Comparison of ENCODE assay signal across 22 cellular contexts in the genomic region with DNA sequence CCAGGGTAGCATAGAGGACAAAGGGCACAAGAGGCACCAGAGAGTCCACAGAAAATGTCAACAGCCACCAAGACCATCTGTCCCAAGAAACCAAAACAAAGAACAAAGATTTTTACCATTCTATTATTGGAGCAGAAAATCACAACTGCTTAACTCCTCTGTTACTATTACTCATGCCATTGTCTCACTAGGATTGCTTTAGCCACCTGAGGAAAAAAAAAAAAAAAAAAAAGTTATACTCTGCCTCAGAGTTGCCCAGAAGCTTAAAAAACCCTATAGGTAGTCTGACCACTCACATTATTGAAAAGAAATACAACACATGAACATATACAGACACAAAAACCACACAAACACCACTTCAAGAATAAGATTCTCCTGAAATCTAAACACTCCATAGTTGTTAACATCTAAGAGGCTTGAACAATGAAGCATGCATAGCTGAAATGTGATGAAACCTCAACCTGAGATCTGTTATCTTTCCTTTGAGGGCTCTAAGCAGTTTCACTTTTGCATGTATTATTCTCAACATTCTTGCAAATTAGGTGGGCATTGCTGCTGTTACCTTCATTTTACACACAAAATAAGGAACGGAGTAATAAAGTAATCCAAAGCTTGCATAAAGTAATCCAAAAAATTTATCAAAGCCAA.
DNase-seq lines count a peak whose midpoint lies in the region; ATAC-seq and TF ChIP-seq lines count a peak whose summit lies in the region.
"Had no signal": no experiment of that assay in that cellular context is flagged by ENCODE, and none has a peak within 500 bp of the region (broad histone marks: within the 10 kb centered on the region; RNA-seq: fewer than 3 reads in every experiment).

No MANE protein-coding gene starts in this region.

- peak; percentile 41 for ATAC-seq in activated CD4-positive, alpha-beta T cell treated with anti-CD3 and anti-CD28 coated beads for 36 hours
- ATAC-seq in CD8-positive, alpha-beta T cell: peak; percentile 77
- ATAC-seq in HG02588 (IDR thresholded peaks at IDR 0.05; ENCODE audit: unreplicated experiment): no peak
- ATAC-seq: HCT116, left colon had no signal

- no peak for TF ChIP-seq EP300 in sigmoid colon (IDR thresholded peaks at IDR 0.05)

- H3K36me3 Mint-ChIP-seq in activated CD4-positive, alpha-beta T cell treated with anti-CD3 and anti-CD28 coated beads for 36 hours (ENCODE audit: low read depth): no peaks in the 10 kb centered on the region
- no peaks in the 10 kb centered on the region for H3K36me3 Mint-ChIP-seq in CD8-positive, alpha-beta T cell
- H3K36me3 Mint-ChIP-seq in activated CD4-positive, alpha-beta memory T cell treated with anti-CD3 and anti-CD28 coated beads, Interleukin-2, amount 10 ng/mL, durations not matched to agents 7 days and 5 days (ENCODE audit: low read depth): no peaks in the 10 kb centered on the region
- H3K36me3 Mint-ChIP-seq in glutamatergic neuron (ENCODE audit: unreplicated experiment): peaks cover under 1% of the 10 kb centered on the region

- no peaks in the 10 kb centered on the region for H3K9me3 Mint-ChIP-seq in activated CD4-positive, alpha-beta T cell treated with anti-CD3 and anti-CD28 coated beads for 36 hours (ENCODE audit: low read depth)
- peaks cover 2% of the 10 kb centered on the region for H3K9me3 Mint-ChIP-seq in CD8-positive, alpha-beta T cell
- no peaks in the 10 kb centered on the region for H3K9me3 Mint-ChIP-seq in activated CD4-positive, alpha-beta memory T cell treated with anti-CD3 and anti-CD28 coated beads, Interleukin-2, amount 10 ng/mL, durations not matched to agents 7 days and 5 days
- no peaks in the 10 kb centered on the region for H3K9me3 Mint-ChIP-seq in glutamatergic neuron (ENCODE audit: unreplicated experiment)

- CTCF ChIA-PET in activated CD4-positive, alpha-beta T cell treated with anti-CD3 and anti-CD28 coated beads for 36 hours (lab: Charles Lee): no interaction called here
- CTCF ChIA-PET in CD8-positive, alpha-beta T cell (lab: Charles Lee): interaction anchor here (1.3 to 2.6 kb wide), 2 partner anchors 66 to 86 kb away, joined by 5 to 16 read pairs; a partner anchor contains a TSS
- CTCF ChIA-PET in activated CD4-positive, alpha-beta memory T cell treated with anti-CD3 and anti-CD28 coated beads, Interleukin-2, amount 10 ng/mL, durations not matched to agents 7 days and 5 days (lab: Charles Lee): no interaction called here

- H3K27ac ChIP-seq in CD8-positive, alpha-beta T cell (ENCODE audit: low read depth, low read length): no peak overlapping the region
- H3K27ac ChIP-seq in sigmoid colon: no peak overlapping the region
- H3K27ac ChIP-seq: BLaER1 treated with 17β-estradiol and CSF1 and Interleukin-3, amounts not matched to agents 10 nM and 100 nM; HL-60 had no signal

- WGBS in sigmoid colon, 2 donors: 70 to 83% methylated on average over 1 of the region's 1 CpG

- intact Hi-C loops in activated CD4-positive, alpha-beta T cell treated with anti-CD3 and anti-CD28 coated beads for 36 hours (cut with DNase I, micrococcal nuclease): loop anchor here in 1 of 2 experiments (5.0 kb wide), 1 partner anchor 83 kb away; a partner anchor contains a TSS
- intact Hi-C loops in CD8-positive, alpha-beta T cell (cut with DNase I, micrococcal nuclease): loop anchor here (5.0 to 10.0 kb wide), 3 partner anchors 64 to 963 kb away; a partner anchor contains a TSS
- intact Hi-C loops in sigmoid colon (cut with DNase I): loop anchor here (5.0 kb wide), 1 partner anchor 62 kb away; no protein-coding TSS in a partner anchor

- H3K27me3 ChIP-seq in CD8-positive, alpha-beta T cell (ENCODE audit: insufficient read depth, low read length): no peaks in the 10 kb centered on the region
- H3K27me3 ChIP-seq in sigmoid colon: no peaks in the 10 kb centered on the region
- H3K27me3 ChIP-seq: BLaER1 treated with 17β-estradiol and CSF1 and Interleukin-3, amounts not matched to agents 10 nM and 100 nM had no signal

- no peak overlapping the region for H3K4me3 Mint-ChIP-seq in activated CD4-positive, alpha-beta T cell treated with anti-CD3 and anti-CD28 coated beads for 36 hours
- H3K4me3 Mint-ChIP-seq in CD8-positive, alpha-beta T cell: peak overlapping the region; percentile 45
- no peak overlapping the region for H3K4me3 Mint-ChIP-seq in activated CD4-positive, alpha-beta memory T cell treated with anti-CD3 and anti-CD28 coated beads, Interleukin-2, amount 10 ng/mL, durations not matched to agents 7 days and 5 days
- no peak overlapping the region for H3K4me3 Mint-ChIP-seq in glutamatergic neuron (ENCODE audit: unreplicated experiment)
- H3K4me3 Mint-ChIP-seq: mesothelial cell of epicardium, neural crest cell had no signal

- no peak for DNase-seq in activated CD4-positive, alpha-beta T cell treated with anti-CD3 and anti-CD28 coated beads for 36 hours
- no peak for DNase-seq in activated CD4-positive, alpha-beta T cell treated with anti-CD3 and anti-CD28 coated beads, Interleukin-2, amount 50 U/mL, for 48 hours
- DNase-seq in CD8-positive, alpha-beta T cell: no peak
- DNase-seq in activated CD4-positive, alpha-beta memory T cell treated with anti-CD3 and anti-CD28 coated beads, Interleukin-2, amount 10 ng/mL, durations not matched to agents 7 days and 5 days: no peak
- DNase-seq in glutamatergic neuron (no peak), sigmoid colon (no peak)
- DNase-seq in stimulated activated CD4-positive, alpha-beta T cell treated with anti-CD3 and anti-CD28 coated beads, Interleukin-12 subunit alpha, Interleukin-12 subunit beta, amount 100 ng/mL, for 4 hours: no peak
- DNase-seq: activated CD4-positive, alpha-beta T cell treated with anti-CD3 and anti-CD28 coated beads for 1 hour; aorta; effector CD8-positive, alpha-beta T cell; IMR-90; left colon; NCI-H1694; RPMI8226; small intestine; stimulated activated CD4-positive, alpha-beta T cell treated with anti-CD3 and anti-CD28 coated beads, Interleukin-4, amount 100 ng/mL, for 24 hours had no signal

- POLR2A ChIA-PET in activated CD4-positive, alpha-beta T cell treated with anti-CD3 and anti-CD28 coated beads for 36 hours (lab: Charles Lee): interaction anchor here (0.7 kb wide), 1 partner anchor 13 kb away, joined by 5 read pairs; no protein-coding TSS in a partner anchor
- POLR2A ChIA-PET in CD8-positive, alpha-beta T cell (lab: Charles Lee): interaction anchor here (1.5 kb wide), 1 partner anchor 85 kb away, joined by 4 read pairs; a partner anchor contains a TSS
- POLR2A ChIA-PET in activated CD4-positive, alpha-beta memory T cell treated with anti-CD3 and anti-CD28 coated beads, Interleukin-2, amount 10 ng/mL, durations not matched to agents 7 days and 5 days (lab: Charles Lee): no interaction called here

- TF ChIP-seq CTCF in CD8-positive, alpha-beta T cell (IDR thresholded peaks at IDR 0.05): no peak
- no peak for TF ChIP-seq CTCF in glutamatergic neuron (IDR thresholded peaks at IDR 0.05; ENCODE audit: partially characterized antibody, unreplicated experiment)
- no peak for TF ChIP-seq CTCF in sigmoid colon (IDR thresholded peaks at IDR 0.05)

- peak overlapping the region; percentile 58 for H3K27ac Mint-ChIP-seq in activated CD4-positive, alpha-beta T cell treated with anti-CD3 and anti-CD28 coated beads for 36 hours
- peak overlapping the region; percentile 85 for H3K27ac Mint-ChIP-seq in CD8-positive, alpha-beta T cell
- H3K27ac Mint-ChIP-seq in activated CD4-positive, alpha-beta memory T cell treated with anti-CD3 and anti-CD28 coated beads, Interleukin-2, amount 10 ng/mL, durations not matched to agents 7 days and 5 days: peak overlapping the region; percentile 44
- H3K27ac Mint-ChIP-seq in glutamatergic neuron (ENCODE audit: unreplicated experiment): peak overlapping the region; percentile 36
- H3K27ac Mint-ChIP-seq: mesothelial cell of epicardium had no signal

- TF ChIP-seq POLR2A in sigmoid colon (IDR thresholded peaks at IDR 0.05): no peak

- peaks cover 47% of the 10 kb centered on the region for H3K4me1 Mint-ChIP-seq in activated CD4-positive, alpha-beta T cell treated with anti-CD3 and anti-CD28 coated beads for 36 hours
- peaks cover 55% of the 10 kb centered on the region for H3K4me1 Mint-ChIP-seq in CD8-positive, alpha-beta T cell (ENCODE audit: low read depth)
- peaks cover 13% of the 10 kb centered on the region for H3K4me1 Mint-ChIP-seq in activated CD4-positive, alpha-beta memory T cell treated with anti-CD3 and anti-CD28 coated beads, Interleukin-2, amount 10 ng/mL, durations not matched to agents 7 days and 5 days
- peaks cover 4% of the 10 kb centered on the region for H3K4me1 Mint-ChIP-seq in glutamatergic neuron (ENCODE audit: low read depth, unreplicated experiment)

- H3K4me1 ChIP-seq in CD8-positive, alpha-beta T cell (ENCODE audit: insufficient read depth, low read length): peaks cover 31% of the 10 kb centered on the region
- peaks cover 0 to 5% (median 0%) of the 10 kb centered on the region in 4 donors for H3K4me1 ChIP-seq in sigmoid colon

- no peak overlapping the region for H3K4me3 ChIP-seq in CD8-positive, alpha-beta T cell (ENCODE audit: low read depth, low read length)
- H3K4me3 ChIP-seq in sigmoid colon: no peak overlapping the region
- H3K4me3 ChIP-seq: BLaER1 treated with 17β-estradiol and CSF1 and Interleukin-3, amounts not matched to agents 10 nM and 100 nM had no signal

- no peaks in the 10 kb centered on the region for H3K27me3 Mint-ChIP-seq in activated CD4-positive, alpha-beta T cell treated with anti-CD3 and anti-CD28 coated beads for 36 hours
- no peaks in the 10 kb centered on the region for H3K27me3 Mint-ChIP-seq in CD8-positive, alpha-beta T cell (ENCODE audit: low read depth)
- peaks cover 3% of the 10 kb centered on the region for H3K27me3 Mint-ChIP-seq in activated CD4-positive, alpha-beta memory T cell treated with anti-CD3 and anti-CD28 coated beads, Interleukin-2, amount 10 ng/mL, durations not matched to agents 7 days and 5 days
- H3K27me3 Mint-ChIP-seq in glutamatergic neuron (ENCODE audit: unreplicated experiment): peaks cover 3% of the 10 kb centered on the region

- H3K36me3 ChIP-seq in CD8-positive, alpha-beta T cell (ENCODE audit: insufficient read depth, low read length): no peaks in the 10 kb centered on the region
- no peaks in the 10 kb centered on the region for H3K36me3 ChIP-seq in sigmoid colon
- H3K36me3 ChIP-seq: BLaER1 treated with 17β-estradiol and CSF1 and Interleukin-3, amounts not matched to agents 10 nM and 100 nM had no signal

- no peaks in the 10 kb centered on the region for H3K9me3 ChIP-seq in CD8-positive, alpha-beta T cell (ENCODE audit: low read length)
- no peaks in the 10 kb centered on the region for H3K9me3 ChIP-seq in sigmoid colon
